ENCODE assay signal across 8 cellular contexts in the genomic region with DNA sequence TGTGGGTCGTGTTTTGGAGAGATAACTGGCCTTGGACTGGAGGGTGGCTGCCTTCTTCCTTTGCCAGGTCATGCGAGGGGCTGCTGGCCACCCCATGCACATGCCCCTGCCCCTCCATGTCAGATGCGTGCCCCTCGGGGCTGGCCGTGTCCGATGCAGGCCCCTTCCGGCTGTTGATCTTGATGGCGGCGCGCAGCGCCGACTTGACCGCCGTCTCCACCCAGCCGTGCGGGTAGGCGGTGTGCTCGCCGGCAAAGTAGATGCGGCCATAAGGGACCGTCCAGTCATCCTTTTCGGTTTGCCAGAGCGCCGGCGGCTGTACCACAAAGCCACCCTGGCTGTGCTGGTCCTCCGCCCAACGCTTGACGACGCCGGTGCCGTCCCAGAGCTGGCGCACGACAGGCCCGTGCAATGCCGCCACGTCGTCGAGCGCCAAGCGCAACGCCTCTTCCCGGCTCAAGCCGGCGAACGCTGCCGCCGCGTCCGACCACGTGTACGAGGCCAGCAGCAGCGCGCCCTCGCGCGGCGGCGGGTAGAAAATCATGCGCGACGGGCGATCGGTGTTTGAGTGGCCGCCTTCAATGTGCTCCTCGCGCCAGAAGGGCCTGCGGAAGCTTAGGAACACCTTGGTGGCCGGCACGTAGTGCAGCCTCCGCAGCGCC. TPM values are rescaled to one million over a fixed set of nuclear protein-coding genes. Genes with fewer than 3 reads are reported as not detected.
DNase-seq lines count a peak whose midpoint lies in the region; ATAC-seq and TF ChIP-seq lines count a peak whose summit lies in the region.

No MANE protein-coding gene starts in this region.

- no peaks in the 10 kb centered on the region for H3K36me3 ChIP-seq in SU-DHL-6 (ENCODE audit: low read length)
- H3K36me3 ChIP-seq in adrenal gland (replicated peaks in 1 of 2), result peaks cover 0 to 18% of the 10 kb centered on the region in 2 donors

- no peak overlapping the region for H3K9ac ChIP-seq in SU-DHL-6 (ENCODE audit: low read length)

- ATAC-seq in GM19467 (IDR thresholded peaks at IDR 0.05; ENCODE audit: unreplicated experiment), result no peak

- peaks cover 4 to 9% of the 10 kb centered on the region in 2 donors for H3K4me1 ChIP-seq in adrenal gland (replicated peaks in 1 of 2)

- peak overlapping the region; percentile 52 for H3K4me2 ChIP-seq in SU-DHL-6 (ENCODE audit: low read depth, low read length, poor library complexity, severe bottlenecking)

- H3K27me3 ChIP-seq in SU-DHL-6 (ENCODE audit: low read length), result no peaks in the 10 kb centered on the region
- H3K27me3 ChIP-seq in adrenal gland, result no peaks in the 10 kb centered on the region

- H3K27ac ChIP-seq in SU-DHL-6 (ENCODE audit: low read depth, low read length) (no peak overlapping the region), adrenal gland (peak overlapping the region in 2 of 5 donors; percentile 16 to 38)

- no peaks in the 10 kb centered on the region for H3K79me2 ChIP-seq in SU-DHL-6 (ENCODE audit: insufficient read depth, low read length)

- intact Hi-C loops in adrenal gland (cut with DNase I), result no loop called here

- DNase-seq in GM13977 (ENCODE audit: low spot score) (peak; percentile 73), adrenal gland (peak; percentile 75 to 88 (median 81)), hepatic stellate cell (ENCODE audit: low spot score) (peak; percentile 62), skeletal muscle cell (ENCODE audit: low read depth) (peak; percentile 24), HPDE6-E6E7 (ENCODE audit: extremely low spot score) (no peak), KBM-7 (no peak)

- no peaks in the 10 kb centered on the region for H4K20me1 ChIP-seq in SU-DHL-6 (ENCODE audit: low read depth, low read length)

- in situ Hi-C loops in GM13977 (cut with MboI; ENCODE audit: low pct_unique_long_range_greater_than_20kb, low sequenced_read_pairs, unreplicated experiment), result no loop called here
- in situ Hi-C loops in KBM-7 (cut with MboI; ENCODE audit: low pct_unique_long_range_greater_than_20kb, low sequenced_read_pairs), result no loop called here

- H3K9me2 ChIP-seq in SU-DHL-6 (replicated peaks; ENCODE audit: insufficient read depth, low read length), result no peaks in the 10 kb centered on the region

- peak; percentile 83 for TF ChIP-seq CTCF in GM13977 (IDR thresholded peaks at IDR 0.05; ENCODE audit: extremely low read depth, insufficient read depth, missing control alignments)
- no peak for TF ChIP-seq CTCF in SU-DHL-6 (IDR thresholded peaks at IDR 0.05; ENCODE audit: insufficient read depth, low read length, poor library complexity, severe bottlenecking)
- peak; percentile 43 to 87 (median 76) for TF ChIP-seq CTCF in adrenal gland (IDR thresholded peaks at IDR 0.05)

- TF ChIP-seq POLR2A in adrenal gland (IDR thresholded peaks at IDR 0.05), result no peak

- no peak overlapping the region for H2AFZ ChIP-seq in SU-DHL-6 (ENCODE audit: low read depth, low read length, severe bottlenecking)

- no peaks in the 10 kb centered on the region for H3K9me3 ChIP-seq in SU-DHL-6 (ENCODE audit: insufficient read depth, low read length)
- H3K9me3 ChIP-seq in adrenal gland (replicated peaks in 1 of 3), result no peaks in the 10 kb centered on the region

- H3F3A ChIP-seq in SU-DHL-6 (ENCODE audit: insufficient read depth), result peaks cover 7% of the 10 kb centered on the region; the same call in 1 of the 2 replicates

- H3K4me3 ChIP-seq in SU-DHL-6 (ENCODE audit: insufficient read depth, low read length, poor library complexity, severe bottlenecking), result peak overlapping the region; percentile 38
- peak overlapping the region in 1 of 4 donors; percentile 40 for H3K4me3 ChIP-seq in adrenal gland
- peak overlapping the region; percentile 29 for H3K4me3 ChIP-seq in skeletal muscle cell (ENCODE audit: low read depth, low read length)

- 19 to 70% (median 23%) methylated on average over 3 to 71 of the region's 71 CpGs for WGBS in adrenal gland, 4 donors

RNA-seq across cellular contexts. Expression of gene IL4I1, which starts 6.9 kb away (rescaled TPM):
- total RNA-seq in adrenal gland, result 1 to 10 TPM in 5 of 8 donors, under 1 TPM in 3; 0.18 to 2.1 (median 1.2) TPM
- polyA plus RNA-seq in adrenal gland, result 1 to 10 TPM in 2 of 3 donors, under 1 TPM in 1; 0.33 to 3.2 (median 2.1) TPM

RNA-seq across cellular contexts. Expression of gene TBC1D17, which starts 12.3 kb away (rescaled TPM):
- 100 to 1,000 TPM in 1 of 8 donors, 10 to 100 TPM in 7; 33.5 to 103 (median 51.4) TPM for total RNA-seq in adrenal gland
- 100 to 1,000 TPM in 2 of 3 donors, 10 to 100 TPM in 1; 22.4 to 198 (median 113) TPM for polyA plus RNA-seq in adrenal gland

RNA-seq across cellular contexts. Expression of gene AKT1S1, which starts 12.7 kb away (rescaled TPM):
- 10 to 100 TPM; 25.7 to 70.3 (median 45.7) TPM for total RNA-seq in adrenal gland
- 10 to 100 TPM; 66.0 to 89.6 (median 75.8) TPM for polyA plus RNA-seq in adrenal gland

RNA-seq across cellular contexts. Expression of gene PNKP, which starts 22.4 kb away (rescaled TPM):
- total RNA-seq in adrenal gland, result 100 to 1,000 TPM in 4 of 8 donors, 10 to 100 TPM in 4; 49.3 to 199 (median 100) TPM
- polyA plus RNA-seq in adrenal gland, result 100 to 1,000 TPM in 2 of 3 donors, 10 to 100 TPM in 1; 40.7 to 344 (median 202) TPM

RNA-seq across cellular contexts. Expression of gene PTOV1, which starts 38.9 kb away (rescaled TPM):
- 100 to 1,000 TPM; 163 to 568 (median 275) TPM for total RNA-seq in adrenal gland
- 100 to 1,000 TPM in 2 of 3 donors, 10 to 100 TPM in 1; 78.7 to 620 (median 409) TPM for polyA plus RNA-seq in adrenal gland

Comparison
In these comparisons a context has a peak if more than half of its experiments do, and no peak if none do; other contexts are left out.
1. DNase-seq: peak in GM13977 (single experiment), adrenal gland (7 of 7), hepatic stellate cell (single experiment) and skeletal muscle cell (single experiment); none in HPDE6-E6E7 (single experiment) and KBM-7 (single experiment).